ENCODE assay signal across 19 cellular contexts in the genomic region with DNA sequence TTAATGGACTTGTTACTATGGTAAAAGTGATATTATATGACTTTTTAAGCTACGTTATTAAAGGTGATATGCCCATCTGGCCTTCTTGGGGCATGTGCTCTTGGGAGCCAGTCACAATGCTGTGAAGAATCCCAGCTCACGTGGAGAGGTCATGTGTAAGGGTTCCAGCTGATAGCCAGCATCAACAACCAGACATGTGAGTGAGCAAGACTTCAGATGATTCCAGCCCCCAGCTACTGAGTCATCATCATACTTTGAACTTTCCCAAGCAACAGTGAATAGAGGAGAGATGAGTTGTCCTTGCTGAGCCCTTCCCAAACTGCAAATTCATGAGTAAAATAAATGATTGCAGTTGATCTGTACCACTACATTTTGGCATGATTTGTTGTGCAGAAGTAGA.
DNase-seq lines count a peak whose midpoint lies in the region; ATAC-seq, FAIRE-seq and TF ChIP-seq lines count a peak whose summit lies in the region.
"Had no signal": no experiment of that assay in that cellular context is flagged by ENCODE, and none has a peak within 500 bp of the region (broad histone marks: within the 10 kb centered on the region; RNA-seq: fewer than 3 reads in every experiment).

No MANE protein-coding gene starts in this region.

- DNase-seq in A549 (ENCODE audit: low read depth in 1 of 2, low spot score in 1 of 2) = peak in 1 of 2 experiments; percentile 48
- DNase-seq in SK-MEL-5 (ENCODE audit: low read depth, low spot score) = peak; percentile 42
- peak; percentile 58 to 85 for DNase-seq in foreskin keratinocyte
- DNase-seq in erythroblast (lab: John Stamatoyannopoulos, UW) = no peak
- DNase-seq: activated CD8-positive, alpha-beta T cell treated with anti-CD3 and anti-CD28 coated beads, Interleukin-2, amount 10 ng/mL, durations not matched to agents 7 days and 5 days; effector memory CD8-positive, alpha-beta T cell; H9; naive thymus-derived CD8-positive, alpha-beta T cell; NCI-H2029 treated with DMSO at 0.1 percent for 48 hours; NCI-H526 treated with DMSO at 0.1 percent for 48 hours; RPMI8226; stimulated activated naive CD4-positive, alpha-beta T cell treated with Interleukin-2 at 50 U/mL for 16 hours; T-helper 1 cell; WERI-Rb-1 had no signal

- no peak overlapping the region for H3K4me3 ChIP-seq in A549
- H3K4me3 ChIP-seq in HEK293 (ENCODE audit: low read depth, low read length) = no peak overlapping the region
- H3K4me3 ChIP-seq: lung had no signal

- H3K4me1 ChIP-seq in A549 (no peaks in the 10 kb centered on the region), HEK293 (ENCODE audit: control insufficient read depth, insufficient read depth, low read length) (no peaks in the 10 kb centered on the region), foreskin keratinocyte (peaks cover 15% of the 10 kb centered on the region)

- no peak for TF ChIP-seq RAD21 in A549 (conservative IDR thresholded peaks at IDR 0.05 in 1 of 2, IDR thresholded peaks at IDR 0.05 in 1 of 2)

- no peaks in the 10 kb centered on the region for H3K27me3 ChIP-seq in foreskin keratinocyte

- peak; percentile 32 to 39; a peak in 2 of 6 replicates for ATAC-seq in A549
- ATAC-seq in foreskin keratinocyte = peak; percentile 90
- ATAC-seq in HG03565 (IDR thresholded peaks at IDR 0.05; ENCODE audit: unreplicated experiment) = no peak
- ATAC-seq in GM21515 (IDR thresholded peaks at IDR 0.05; ENCODE audit: unreplicated experiment) = no peak
- no peak for ATAC-seq in GM19023 (IDR thresholded peaks at IDR 0.05; ENCODE audit: unreplicated experiment)
- ATAC-seq: activated CD8-positive, alpha-beta T cell treated with anti-CD3 and anti-CD28 coated beads, Interleukin-2, amount 10 ng/mL, durations not matched to agents 7 days and 5 days; effector memory CD8-positive, alpha-beta T cell; naive thymus-derived CD8-positive, alpha-beta T cell had no signal

- H3K9me3 ChIP-seq in A549 (no peaks in the 10 kb centered on the region), HEK293 (ENCODE audit: control insufficient read depth, insufficient read depth, low read depth, low read length) (no peaks in the 10 kb centered on the region)

- H3K27ac ChIP-seq in A549 (no peak overlapping the region), HEK293 (ENCODE audit: extremely low read depth, low read depth, low read length) (no peak overlapping the region), foreskin keratinocyte (peak overlapping the region; percentile 89)
- H3K27ac ChIP-seq: WERI-Rb-1 had no signal

- no peaks in the 10 kb centered on the region for H3K36me3 ChIP-seq in HEK293 (ENCODE audit: control insufficient read depth in 2 of 2, insufficient read depth in 1 of 2, low read length in 2 of 2)
- H3K36me3 ChIP-seq: WERI-Rb-1 had no signal

- H3K4me2 ChIP-seq in A549 = no peak overlapping the region

- CTCF ChIA-PET in A549 (lab: Yijun Ruan, JAX) = no interaction called here
- CTCF ChIA-PET in HEK293 (lab: Yijun Ruan, JAX) = no interaction called here

- no peak for FAIRE-seq in A549 (lab: Jason Lieb, UNC)

- in situ Hi-C loops in SK-MEL-5 (cut with HindIII; ENCODE audit: low pct_unique_long_range_greater_than_20kb, low sequenced_read_pairs) = no loop called here

- 23% methylated on average over 2 of the region's 2 CpGs for WGBS in A549 (ENCODE audit: missing lambda C conversion rate)

- TF ChIP-seq POLR2A in A549 (IDR thresholded peaks at IDR 0.05; ENCODE audit: low read length) (no peak), erythroblast (IDR thresholded peaks at IDR 0.05; ENCODE audit: low read length) (no peak)

- no peak for TF ChIP-seq CTCF in A549 (IDR thresholded peaks at IDR 0.05)
- TF ChIP-seq CTCF in HEK293 (tag by site-specific recombination; IDR thresholded peaks at IDR 0.05) = no peak
- no peak for TF ChIP-seq CTCF in foreskin keratinocyte (conservative IDR thresholded peaks at IDR 0.05)

- TF ChIP-seq EP300 in A549 (IDR thresholded peaks at IDR 0.05) = no peak

- POLR2A ChIA-PET in A549 (lab: Yijun Ruan, JAX) (no interaction called here), HEK293 (lab: Yijun Ruan, JAX) (no interaction called here)

TF ChIP-seq in A549, 52 proteins besides CTCF, POLR2A, EP300 and RAD21:
- TF ChIP-seq, protein P1, sequence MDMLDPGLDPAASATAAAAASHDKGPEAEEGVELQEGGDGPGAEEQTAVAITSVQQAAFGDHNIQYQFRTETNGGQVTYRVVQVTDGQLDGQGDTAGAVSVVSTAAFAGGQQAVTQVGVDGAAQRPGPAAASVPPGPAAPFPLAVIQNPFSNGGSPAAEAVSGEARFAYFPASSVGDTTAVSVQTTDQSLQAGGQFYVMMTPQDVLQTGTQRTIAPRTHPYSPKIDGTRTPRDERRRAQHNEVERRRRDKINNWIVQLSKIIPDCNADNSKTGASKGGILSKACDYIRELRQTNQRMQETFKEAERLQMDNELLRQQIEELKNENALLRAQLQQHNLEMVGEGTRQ (IDR thresholded peaks at IDR 0.05) = peak; percentile 61
- TF ChIP-seq, protein P2, sequence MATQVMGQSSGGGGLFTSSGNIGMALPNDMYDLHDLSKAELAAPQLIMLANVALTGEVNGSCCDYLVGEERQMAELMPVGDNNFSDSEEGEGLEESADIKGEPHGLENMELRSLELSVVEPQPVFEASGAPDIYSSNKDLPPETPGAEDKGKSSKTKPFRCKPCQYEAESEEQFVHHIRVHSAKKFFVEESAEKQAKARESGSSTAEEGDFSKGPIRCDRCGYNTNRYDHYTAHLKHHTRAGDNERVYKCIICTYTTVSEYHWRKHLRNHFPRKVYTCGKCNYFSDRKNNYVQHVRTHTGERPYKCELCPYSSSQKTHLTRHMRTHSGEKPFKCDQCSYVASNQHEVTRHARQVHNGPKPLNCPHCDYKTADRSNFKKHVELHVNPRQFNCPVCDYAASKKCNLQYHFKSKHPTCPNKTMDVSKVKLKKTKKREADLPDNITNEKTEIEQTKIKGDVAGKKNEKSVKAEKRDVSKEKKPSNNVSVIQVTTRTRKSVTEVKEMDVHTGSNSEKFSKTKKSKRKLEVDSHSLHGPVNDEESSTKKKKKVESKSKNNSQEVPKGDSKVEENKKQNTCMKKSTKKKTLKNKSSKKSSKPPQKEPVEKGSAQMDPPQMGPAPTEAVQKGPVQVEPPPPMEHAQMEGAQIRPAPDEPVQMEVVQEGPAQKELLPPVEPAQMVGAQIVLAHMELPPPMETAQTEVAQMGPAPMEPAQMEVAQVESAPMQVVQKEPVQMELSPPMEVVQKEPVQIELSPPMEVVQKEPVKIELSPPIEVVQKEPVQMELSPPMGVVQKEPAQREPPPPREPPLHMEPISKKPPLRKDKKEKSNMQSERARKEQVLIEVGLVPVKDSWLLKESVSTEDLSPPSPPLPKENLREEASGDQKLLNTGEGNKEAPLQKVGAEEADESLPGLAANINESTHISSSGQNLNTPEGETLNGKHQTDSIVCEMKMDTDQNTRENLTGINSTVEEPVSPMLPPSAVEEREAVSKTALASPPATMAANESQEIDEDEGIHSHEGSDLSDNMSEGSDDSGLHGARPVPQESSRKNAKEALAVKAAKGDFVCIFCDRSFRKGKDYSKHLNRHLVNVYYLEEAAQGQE (IDR thresholded peaks at IDR 0.05) = no peak
TF ChIP-seq in A549: peak in this region for 1.

TF ChIP-seq in HEK293, 187 proteins besides CTCF, POLR2A, EP300 and RAD21 (continues in another document):
- TF ChIP-seq SETDB1 (IDR thresholded peaks at IDR 0.05; ENCODE audit: insufficient read length, low read length) (peak; percentile 96), HOXA7 (CRISPR knock-in tag; IDR thresholded peaks at IDR 0.05; ENCODE audit: borderline replicate concordance) (no peak), ZNF2 (tag by site-specific recombination; IDR thresholded peaks at IDR 0.05) (no peak), ZEB2 (tag by site-specific recombination; IDR thresholded peaks at IDR 0.05) (no peak), ZNF585B (tag by site-specific recombination; IDR thresholded peaks at IDR 0.05) (no peak), ZNF19 (tag by site-specific recombination; IDR thresholded peaks at IDR 0.05; ENCODE audit: low read depth) (no peak), FEZF1 (tag by site-specific recombination; IDR thresholded peaks at IDR 0.05) (no peak), ZNF23 (tag by site-specific recombination; IDR thresholded peaks at IDR 0.05; ENCODE audit: borderline replicate concordance) (no peak)
- TF ChIP-seq, protein P3, sequence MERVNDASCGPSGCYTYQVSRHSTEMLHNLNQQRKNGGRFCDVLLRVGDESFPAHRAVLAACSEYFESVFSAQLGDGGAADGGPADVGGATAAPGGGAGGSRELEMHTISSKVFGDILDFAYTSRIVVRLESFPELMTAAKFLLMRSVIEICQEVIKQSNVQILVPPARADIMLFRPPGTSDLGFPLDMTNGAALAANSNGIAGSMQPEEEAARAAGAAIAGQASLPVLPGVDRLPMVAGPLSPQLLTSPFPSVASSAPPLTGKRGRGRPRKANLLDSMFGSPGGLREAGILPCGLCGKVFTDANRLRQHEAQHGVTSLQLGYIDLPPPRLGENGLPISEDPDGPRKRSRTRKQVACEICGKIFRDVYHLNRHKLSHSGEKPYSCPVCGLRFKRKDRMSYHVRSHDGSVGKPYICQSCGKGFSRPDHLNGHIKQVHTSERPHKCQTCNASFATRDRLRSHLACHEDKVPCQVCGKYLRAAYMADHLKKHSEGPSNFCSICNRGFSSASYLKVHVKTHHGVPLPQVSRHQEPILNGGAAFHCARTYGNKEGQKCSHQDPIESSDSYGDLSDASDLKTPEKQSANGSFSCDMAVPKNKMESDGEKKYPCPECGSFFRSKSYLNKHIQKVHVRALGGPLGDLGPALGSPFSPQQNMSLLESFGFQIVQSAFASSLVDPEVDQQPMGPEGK (tag by site-specific recombination; IDR thresholded peaks at IDR 0.05) = no peak
- TF ChIP-seq, protein P4, sequence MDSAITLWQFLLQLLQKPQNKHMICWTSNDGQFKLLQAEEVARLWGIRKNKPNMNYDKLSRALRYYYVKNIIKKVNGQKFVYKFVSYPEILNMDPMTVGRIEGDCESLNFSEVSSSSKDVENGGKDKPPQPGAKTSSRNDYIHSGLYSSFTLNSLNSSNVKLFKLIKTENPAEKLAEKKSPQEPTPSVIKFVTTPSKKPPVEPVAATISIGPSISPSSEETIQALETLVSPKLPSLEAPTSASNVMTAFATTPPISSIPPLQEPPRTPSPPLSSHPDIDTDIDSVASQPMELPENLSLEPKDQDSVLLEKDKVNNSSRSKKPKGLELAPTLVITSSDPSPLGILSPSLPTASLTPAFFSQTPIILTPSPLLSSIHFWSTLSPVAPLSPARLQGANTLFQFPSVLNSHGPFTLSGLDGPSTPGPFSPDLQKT (IDR thresholded peaks at IDR 0.05; ENCODE audit: borderline replicate concordance, low read depth, low read length) = no peak

Comparison
In these comparisons a context has a peak if more than half of its experiments do, and no peak if none do; other contexts are left out.
1. ATAC-seq: peak in A549 (2 of 2) and foreskin keratinocyte (single experiment); none in HG03565 (single experiment), GM21515 (single experiment) and GM19023 (single experiment).
2. DNase-seq: peak in SK-MEL-5 (single experiment) and foreskin keratinocyte (2 of 2); none in erythroblast (0 of 2).